9 cellular contexts compared by ENCODE assay signal in the genomic region with DNA sequence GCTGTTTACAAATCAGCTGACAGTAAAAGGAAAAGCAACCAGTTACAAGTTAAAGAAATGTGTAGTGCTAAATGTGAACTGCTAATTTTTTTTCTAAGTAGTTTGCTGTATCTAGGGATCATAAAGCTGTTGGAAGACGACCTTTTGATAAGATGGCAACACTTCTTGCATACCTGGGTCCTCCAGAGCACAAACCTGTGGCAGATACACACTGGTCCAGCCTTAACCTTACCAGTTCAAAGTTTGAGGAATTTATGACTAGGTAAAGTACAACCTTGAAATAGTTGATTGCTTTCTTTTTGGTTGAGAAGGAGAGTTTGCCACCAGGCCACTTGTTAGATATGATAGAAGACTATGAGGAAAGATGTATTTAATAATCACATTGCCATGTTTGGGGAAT. TPM values are rescaled to one million over a fixed set of nuclear protein-coding genes. Genes with fewer than 3 reads are reported as not detected.
"Had no signal": no experiment of that assay in that cellular context is flagged by ENCODE, and none has a peak within 500 bp of the region (broad histone marks: within the 10 kb centered on the region; RNA-seq: fewer than 3 reads in every experiment).

No MANE protein-coding gene starts in this region.

- H3K27ac ChIP-seq: HL-60 had no signal

- H3K9me3 Mint-ChIP-seq: GM23338, H9, IgD-negative memory B cell had no signal

- ATAC-seq: GM23338, HepG2 had no signal

- H3K27me3 Mint-ChIP-seq: IgD-negative memory B cell had no signal

- FAIRE-seq: H1, H54, HepG2 had no signal

- H3K27ac Mint-ChIP-seq: GM23338, IgD-negative memory B cell had no signal

- H3K4me3 ChIP-seq: GM23338 had no signal

- H3K4me3 Mint-ChIP-seq: GM23338, H9, IgD-negative memory B cell had no signal

- DNase-seq: H9, HCEC 1CT, KBM-7 had no signal

- H3K4me1 Mint-ChIP-seq: GM23338, H9, IgD-negative memory B cell had no signal

RNA-seq across cellular contexts. Expression of a gene that starts 35.4 kb away (rescaled TPM):
- total RNA-seq: GM23338, H1, H9, HepG2 had no signal
- polyA plus RNA-seq: H1, HepG2, IgD-negative memory B cell had no signal

RNA-seq across cellular contexts. Expression of a gene that starts 52.3 kb away (rescaled TPM):
- total RNA-seq: GM23338, H1, H9, HepG2 had no signal
- polyA plus RNA-seq: H1, HepG2 had no signal

RNA-seq across cellular contexts. Expression of a gene that starts 59.8 kb away (rescaled TPM):
- total RNA-seq: GM23338, H1, H9, HepG2 had no signal
- polyA plus RNA-seq: H1, HepG2 had no signal
